ENCODE assay signal across 22 cellular contexts in the genomic region with DNA sequence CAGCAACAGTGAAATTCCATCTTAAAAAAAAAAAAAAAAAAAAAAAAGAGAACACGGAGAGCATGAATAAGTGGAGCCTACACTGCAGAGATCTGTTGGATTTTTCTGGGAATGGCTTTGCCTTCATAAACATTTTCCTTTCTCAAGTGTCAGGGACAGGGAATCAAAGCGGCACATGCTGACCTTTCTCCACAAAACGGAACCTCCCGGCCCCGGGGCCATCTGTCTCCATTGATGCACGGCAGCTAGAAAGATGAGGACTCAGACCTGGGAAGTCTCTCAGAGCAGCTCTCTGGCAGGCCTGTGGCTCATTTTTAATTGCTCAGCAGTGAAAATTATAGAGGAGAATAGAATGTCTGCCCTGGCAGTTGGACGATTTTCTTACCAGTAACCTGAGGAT.
"Had no signal": no experiment of that assay in that cellular context is flagged by ENCODE, and none has a peak within 500 bp of the region (broad histone marks: within the 10 kb centered on the region; RNA-seq: fewer than 3 reads in every experiment).

No MANE protein-coding gene starts in this region.

- DNase-seq: hypothalamus; immature natural killer cell; kidney; left colon; left ventricle myocardium inferior; mesendoderm; naive B cell; natural killer cell; ovary; retina; right cardiac atrium; stimulated activated CD4-positive, alpha-beta T cell treated with anti-CD3 and anti-CD28 coated beads, Interleukin-12 subunit alpha, Interleukin-12 subunit beta, amount 100 ng/mL, for 4 hours; stimulated activated CD4-positive, alpha-beta T cell treated with anti-CD3 and anti-CD28 coated beads, Interleukin-15, amount 100 ng/mL, for 24 hours; stimulated activated CD4-positive, alpha-beta T cell treated with anti-CD3 and anti-CD28 coated beads, Interleukin-2, amount 100 ng/mL, for 24 hours; stimulated activated CD4-positive, alpha-beta T cell treated with anti-CD3 and anti-CD28 coated beads, Interleukin-4, amount 100 ng/mL, for 1 hour; stimulated activated naive B cell treated with anti-CD40 and anti-IgM and Interleukin-4, amounts not matched to agents 10 μg/mL and 1 μg/mL and 100 μg/mL, for 72 hours; stimulated activated naive CD8-positive, alpha-beta T cell treated with anti-CD3 and anti-CD28 coated beads, Interleukin-15, Interleukin-2, amounts not matched to agents 100 U/mL and 50 U/mL, for 24 hours; stomach; testis; thyroid gland; transverse colon; upper lobe of left lung had no signal
